Comparison of ENCODE assay signal across 15 cellular contexts in the genomic region with DNA sequence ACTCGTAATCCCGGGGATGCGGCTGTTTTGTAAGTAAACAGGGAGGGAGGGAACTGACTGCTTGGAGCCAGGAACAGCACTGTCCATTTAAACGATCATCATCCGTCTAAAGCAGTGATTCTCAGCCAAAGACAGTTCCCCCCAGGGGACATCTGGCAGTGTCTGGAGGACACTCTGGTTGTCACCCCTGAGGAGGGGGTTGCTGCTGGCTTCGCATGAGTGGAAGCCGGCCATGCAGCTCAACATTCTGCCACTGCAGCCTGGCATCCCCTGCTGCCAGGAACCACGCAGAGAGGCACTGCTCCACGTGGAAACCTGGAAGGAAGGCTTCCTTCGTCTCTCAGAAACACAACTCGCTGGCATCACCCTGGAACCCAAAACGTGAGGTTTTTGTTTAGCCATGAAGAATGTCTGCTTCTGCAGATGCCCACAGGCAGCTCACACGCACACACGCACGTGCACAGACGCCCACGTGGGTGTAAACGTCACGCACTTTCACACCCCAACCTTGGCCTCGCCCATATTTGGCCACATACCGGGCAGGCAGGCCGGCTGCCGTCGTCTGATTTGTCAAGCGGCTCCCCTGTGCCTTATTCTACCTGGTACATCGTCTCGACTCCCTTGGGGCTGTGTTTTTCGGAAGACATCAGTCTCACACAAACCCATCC.
"Had no signal": no experiment of that assay in that cellular context is flagged by ENCODE, and none has a peak within 500 bp of the region (broad histone marks: within the 10 kb centered on the region; RNA-seq: fewer than 3 reads in every experiment).

No MANE protein-coding gene starts in this region.

- H3K36me3 ChIP-seq: adrenal gland, cardiac muscle cell, esophagus muscularis mucosa had no signal

- H3K27me3 ChIP-seq: adrenal gland, cardiac muscle cell, hepatocyte had no signal

- DNase-seq: activated CD4-positive, alpha-beta T cell treated with anti-CD3 and anti-CD28 coated beads, Interleukin-2, amount 50 U/mL, for 4 hours; activated CD4-positive, CD25-positive, alpha-beta regulatory T cell treated with anti-CD3 and anti-CD28 coated beads, Interleukin-2, amount 50 U/mL, for 72 hours; activated naive CD4-positive, alpha-beta T cell treated with anti-CD3 and anti-CD28 coated beads, Interleukin-2, amount 50 U/mL, for 16 hours; adrenal gland; mesendoderm; T-helper 9 cell had no signal

- H3K27ac ChIP-seq: adrenal gland, cardiac muscle cell, esophagus muscularis mucosa, hepatocyte, parathyroid adenoma had no signal

- H3K4me1 ChIP-seq: adrenal gland, esophagus muscularis mucosa, parathyroid adenoma had no signal

- H3K27ac Mint-ChIP-seq: activated T-helper 2 cell treated with anti-CD3 and anti-CD28 coated beads, Interferon-gamma antibody, Interleukin-2, Interleukin-4, amounts not matched to agents 10 μg/mL and 5 μg/mL and 100 μg/mL, durations not matched to agents 14 hours and 24 hours and 36 hours; stimulated activated naive CD8-positive, alpha-beta T cell treated with anti-CD3 and anti-CD28 coated beads, Interleukin-15, Interleukin-2, amounts not matched to agents 100 ng/mL and 50 ng/mL, for 24 hours; T-cell; type B pancreatic cell had no signal

- H3K4me3 Mint-ChIP-seq: stimulated activated naive CD8-positive, alpha-beta T cell treated with anti-CD3 and anti-CD28 coated beads, Interleukin-15, Interleukin-2, amounts not matched to agents 100 ng/mL and 50 ng/mL, for 24 hours; T-cell; type B pancreatic cell had no signal

- H3K4me1 Mint-ChIP-seq: T-cell had no signal

- H3K27me3 Mint-ChIP-seq: stimulated activated naive CD8-positive, alpha-beta T cell treated with anti-CD3 and anti-CD28 coated beads, Interleukin-15, Interleukin-2, amounts not matched to agents 100 ng/mL and 50 ng/mL, for 24 hours had no signal

- ATAC-seq: T-cell had no signal

- H3K4me3 ChIP-seq: adrenal gland, cardiac muscle cell, esophagus muscularis mucosa, hepatocyte, smooth muscle cell had no signal

- H3K36me3 Mint-ChIP-seq: T-cell, type B pancreatic cell had no signal
